10 cellular contexts compared by ENCODE assay signal in the genomic region with DNA sequence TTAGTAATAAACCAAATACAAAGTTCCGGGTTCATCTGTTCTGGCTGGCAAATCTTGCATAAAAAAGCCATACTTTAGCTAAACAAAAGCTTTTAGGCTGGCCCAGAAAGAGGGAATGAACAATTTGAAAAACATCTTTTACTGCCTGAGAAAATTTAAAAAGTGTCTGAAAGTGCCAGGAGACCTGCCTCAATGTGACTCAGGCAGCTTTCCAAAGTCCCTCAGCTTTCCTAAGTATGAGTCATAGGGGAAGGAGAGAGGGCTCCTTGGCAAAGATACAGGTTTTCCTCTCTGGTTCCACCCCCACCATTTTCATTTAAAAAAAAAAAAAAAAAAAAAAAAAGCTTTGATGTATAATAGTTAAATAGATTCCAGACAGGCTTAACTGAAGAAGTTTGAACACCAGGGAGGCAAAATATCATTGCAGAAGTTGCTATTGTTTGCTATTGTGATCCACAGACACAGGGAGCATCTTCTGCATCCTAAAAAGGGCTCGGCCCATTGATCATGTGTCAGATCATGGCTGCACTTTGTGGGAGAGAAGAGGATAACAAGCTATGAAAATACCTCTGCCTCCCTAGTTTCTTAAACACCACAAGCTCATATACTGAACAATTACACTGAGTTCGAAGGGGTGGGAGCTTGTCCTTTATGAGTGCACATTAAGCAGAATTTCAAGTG.
DNase-seq lines count a peak whose midpoint lies in the region; ATAC-seq and TF ChIP-seq lines count a peak whose summit lies in the region.
"Had no signal": no experiment of that assay in that cellular context is flagged by ENCODE, and none has a peak within 500 bp of the region (broad histone marks: within the 10 kb centered on the region; RNA-seq: fewer than 3 reads in every experiment).

No MANE protein-coding gene starts in this region.

- intact Hi-C loops in cardiac septum (cut with DNase I): no loop called here
- intact Hi-C loops in right lobe of liver (cut with DNase I): no loop called here

- H3K4me3 ChIP-seq in cardiac muscle cell: no peak overlapping the region
- no peak overlapping the region for H3K4me3 ChIP-seq in cardiac fibroblast (replicated peaks in 1 of 2; ENCODE audit: low read depth in 2 of 2, low read length in 2 of 2)
- H3K4me3 ChIP-seq in right lobe of liver: no peak overlapping the region
- H3K4me3 ChIP-seq: BLaER1 had no signal

- TF ChIP-seq CTCF in cardiac muscle cell (IDR thresholded peaks at IDR 0.05; ENCODE audit: low read depth, low read length) (no peak), cardiac fibroblast (IDR thresholded peaks at IDR 0.05; ENCODE audit: low read depth, low read length) (no peak), right lobe of liver (IDR thresholded peaks at IDR 0.05) (no peak)

- peak; percentile 15 to 86 for DNase-seq in cardiac muscle cell (ENCODE audit: low read depth in 1 of 2, low spot score in 1 of 2)
- no peak for DNase-seq in cardiac septum (ENCODE audit: low spot score)
- peak; percentile 89 to 91 for DNase-seq in cardiac fibroblast (ENCODE audit: low read depth in 2 of 2)
- peak in 1 of 3 donors; percentile 17 for DNase-seq in right lobe of liver
- no peak for DNase-seq in activated CD4-positive, alpha-beta T cell treated with anti-CD3 and anti-CD28 coated beads, Interleukin-2, amount 50 U/mL, for 4 hours
- no peak for DNase-seq in T-helper 9 cell
- DNase-seq: activated naive CD4-positive, alpha-beta T cell treated with anti-CD3 and anti-CD28 coated beads, Interleukin-2, amount 50 U/mL, for 16 hours had no signal

- H3K27me3 ChIP-seq in cardiac muscle cell (no peaks in the 10 kb centered on the region), right lobe of liver (no peaks in the 10 kb centered on the region)
- H3K27me3 ChIP-seq: BLaER1 had no signal

- WGBS in right lobe of liver (ENCODE audit: insufficient coverage, low coverage, low lambda C conversion rate, missing lambda C conversion rate): 91% methylated on average over 3 of the region's 3 CpGs

- peak in 3 of 4 donors; percentile 43 to 81 (median 53) for ATAC-seq in right lobe of liver
- no peak for ATAC-seq in HG03457 (IDR thresholded peaks at IDR 0.05; ENCODE audit: unreplicated experiment)
- ATAC-seq in HG03565 (IDR thresholded peaks at IDR 0.05; ENCODE audit: unreplicated experiment): no peak

- H3K9me3 ChIP-seq in cardiac muscle cell (ENCODE audit: low read depth) (no peaks in the 10 kb centered on the region), right lobe of liver (no peaks in the 10 kb centered on the region)
- H3K9me3 ChIP-seq: BLaER1 had no signal

- H3K27ac ChIP-seq in cardiac muscle cell: no peak overlapping the region
- H3K27ac ChIP-seq in right lobe of liver: no peak overlapping the region
- H3K27ac ChIP-seq: BLaER1 had no signal

- H3K4me1 ChIP-seq in cardiac muscle cell (ENCODE audit: low read depth) (peaks cover 57% of the 10 kb centered on the region), right lobe of liver (peaks cover 0 to 18% (median 2%) of the 10 kb centered on the region in 4 donors)

- H3K36me3 ChIP-seq in cardiac muscle cell (no peaks in the 10 kb centered on the region), right lobe of liver (no peaks in the 10 kb centered on the region)

- no peak for TF ChIP-seq POLR2A in right lobe of liver (IDR thresholded peaks at IDR 0.05)

Comparison
In these comparisons a context has a peak if more than half of its experiments do, and no peak if none do; other contexts are left out.
1. DNase-seq: peak in cardiac muscle cell (2 of 2) and cardiac fibroblast (2 of 2); none in cardiac septum (single experiment), activated CD4-positive, alpha-beta T cell treated with anti-CD3 and anti-CD28 coated beads, Interleukin-2, amount 50 U/mL, for 4 hours (0 of 2) and T-helper 9 cell (single experiment).
2. ATAC-seq: peak in right lobe of liver (3 of 4); none in HG03457 (single experiment) and HG03565 (single experiment).